22 cellular contexts compared by ENCODE assay signal in genomic region chr1:28291711-28292110, GRCh38.
"Had no signal": no experiment of that assay in that cellular context is flagged by ENCODE, and none has a peak within 500 bp of the region (broad histone marks: within the 10 kb centered on the region; RNA-seq: fewer than 3 reads in every experiment).

No MANE protein-coding gene starts in this region.

- H3K9me3 Mint-ChIP-seq: activated CD4-positive, alpha-beta memory T cell treated with anti-CD3 and anti-CD28 coated beads for 36 hours; activated naive CD4-positive, alpha-beta T cell treated with anti-CD3 and anti-CD28 coated beads, Interleukin-2, amount 50 U/mL, for 24 hours; naive thymus-derived CD4-positive, alpha-beta T cell; stimulated activated naive CD8-positive, alpha-beta T cell treated with anti-CD3 and anti-CD28 coated beads, Interleukin-15, Interleukin-2, amounts not matched to agents 100 ng/mL and 50 ng/mL, for 24 hours; T-helper 1 cell treated with Interleukin-12 subunit alpha and Interleukin-12 subunit beta and Interleukin-4 antibody, amounts not matched to agents 30 μg/mL and 1 μg/mL, for 36 hours had no signal

- H3K27me3 ChIP-seq: ascending aorta, brain microvascular endothelial cell, ovary, right atrium auricular region, thyroid gland had no signal

- H3K9me3 ChIP-seq: ascending aorta, left lung, ovary, psoas muscle, right atrium auricular region, thyroid gland had no signal

- H3K4me1 ChIP-seq: ascending aorta, psoas muscle, right atrium auricular region had no signal

- H3K27ac Mint-ChIP-seq: activated CD4-positive, alpha-beta memory T cell treated with anti-CD3 and anti-CD28 coated beads for 36 hours; activated naive CD4-positive, alpha-beta T cell treated with anti-CD3 and anti-CD28 coated beads, Interleukin-2, amount 50 U/mL, for 24 hours; naive thymus-derived CD4-positive, alpha-beta T cell; stimulated activated naive CD8-positive, alpha-beta T cell treated with anti-CD3 and anti-CD28 coated beads, Interleukin-15, Interleukin-2, amounts not matched to agents 100 ng/mL and 50 ng/mL, for 24 hours; T-helper 1 cell treated with Interleukin-12 subunit alpha and Interleukin-12 subunit beta and Interleukin-4 antibody, amounts not matched to agents 30 μg/mL and 1 μg/mL, for 36 hours had no signal

- H3K27ac ChIP-seq: ascending aorta, brain microvascular endothelial cell, ovary, psoas muscle, right atrium auricular region, thyroid gland had no signal

- H3K4me1 Mint-ChIP-seq: activated naive CD4-positive, alpha-beta T cell treated with anti-CD3 and anti-CD28 coated beads, Interleukin-2, amount 50 U/mL, for 24 hours had no signal

- DNase-seq: activated CD4-positive, alpha-beta memory T cell treated with anti-CD3 and anti-CD28 coated beads for 36 hours; activated CD4-positive, alpha-beta T cell treated with anti-CD3 and anti-CD28 coated beads for 48 hours; activated CD4-positive, CD25-positive, alpha-beta regulatory T cell; activated effector memory CD4-positive, alpha-beta T cell treated with anti-CD3 and anti-CD28 coated beads, Interleukin-2, amount 50 U/mL, for 16 hours; brain microvascular endothelial cell; caudate nucleus; effector memory CD4-positive, alpha-beta T cell; foreskin melanocyte; kidney glomerular epithelial cell; left lung; naive thymus-derived CD4-positive, alpha-beta T cell; ovary; psoas muscle; stimulated activated CD4-positive, alpha-beta T cell treated with anti-CD3 and anti-CD28 coated beads, Interleukin-12 subunit alpha, Interleukin-12 subunit beta, amount 100 ng/mL, for 4 hours; stimulated activated CD4-positive, alpha-beta T cell treated with anti-CD3 and anti-CD28 coated beads, Interleukin-4, amount 100 ng/mL, for 4 hours; substantia nigra; thyroid gland had no signal

- H3K4me3 Mint-ChIP-seq: activated CD4-positive, alpha-beta memory T cell treated with anti-CD3 and anti-CD28 coated beads for 36 hours; activated naive CD4-positive, alpha-beta T cell treated with anti-CD3 and anti-CD28 coated beads, Interleukin-2, amount 50 U/mL, for 24 hours; naive thymus-derived CD4-positive, alpha-beta T cell; stimulated activated naive CD8-positive, alpha-beta T cell treated with anti-CD3 and anti-CD28 coated beads, Interleukin-15, Interleukin-2, amounts not matched to agents 100 ng/mL and 50 ng/mL, for 24 hours; T-helper 1 cell treated with Interleukin-12 subunit alpha and Interleukin-12 subunit beta and Interleukin-4 antibody, amounts not matched to agents 30 μg/mL and 1 μg/mL, for 36 hours had no signal

- H3K4me3 ChIP-seq: ascending aorta, left lung, ovary, psoas muscle, right atrium auricular region, thyroid gland had no signal

- H3K36me3 Mint-ChIP-seq: activated CD4-positive, alpha-beta memory T cell treated with anti-CD3 and anti-CD28 coated beads for 36 hours; activated naive CD4-positive, alpha-beta T cell treated with anti-CD3 and anti-CD28 coated beads, Interleukin-2, amount 50 U/mL, for 24 hours had no signal

- H3K27me3 Mint-ChIP-seq: activated CD4-positive, alpha-beta memory T cell treated with anti-CD3 and anti-CD28 coated beads for 36 hours; activated naive CD4-positive, alpha-beta T cell treated with anti-CD3 and anti-CD28 coated beads, Interleukin-2, amount 50 U/mL, for 24 hours; stimulated activated naive CD8-positive, alpha-beta T cell treated with anti-CD3 and anti-CD28 coated beads, Interleukin-15, Interleukin-2, amounts not matched to agents 100 ng/mL and 50 ng/mL, for 24 hours had no signal

- H3K36me3 ChIP-seq: ascending aorta, brain microvascular endothelial cell, left lung, ovary, right atrium auricular region, thyroid gland had no signal

- ATAC-seq: left lung; naive thymus-derived CD4-positive, alpha-beta T cell; psoas muscle had no signal
